Comparison of ENCODE assay signal across 11 cellular contexts in the genomic region with DNA sequence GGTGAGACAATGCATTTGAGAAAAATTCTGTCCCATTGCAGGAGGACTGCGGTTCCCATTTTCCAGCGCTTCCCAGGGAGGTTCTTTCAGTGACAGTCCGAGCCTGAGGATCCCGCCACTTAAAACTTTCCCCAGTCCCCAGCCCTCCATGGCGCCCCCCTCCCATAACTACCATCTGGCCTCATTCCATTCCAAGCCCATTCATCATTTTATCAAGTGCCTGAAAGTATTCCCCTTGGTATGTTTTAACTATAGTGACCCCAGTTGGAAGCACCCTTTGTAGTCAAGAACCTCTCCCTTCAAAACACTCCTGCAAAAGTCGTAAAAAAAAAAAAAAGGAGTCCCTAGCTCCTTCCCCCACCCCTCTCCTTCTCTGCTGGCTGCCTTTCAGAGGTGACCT. TPM values are rescaled to one million over a fixed set of nuclear protein-coding genes. Genes with fewer than 3 reads are reported as not detected.
DNase-seq lines count a peak whose midpoint lies in the region; ATAC-seq, FAIRE-seq and TF ChIP-seq lines count a peak whose summit lies in the region.
"Had no signal": no experiment of that assay in that cellular context is flagged by ENCODE, and none has a peak within 500 bp of the region (broad histone marks: within the 10 kb centered on the region; RNA-seq: fewer than 3 reads in every experiment).

No MANE protein-coding gene starts in this region.

- H3K9me3 Mint-ChIP-seq in CD8-positive, alpha-beta T cell, result no peaks in the 10 kb centered on the region
- peaks cover 3% of the 10 kb centered on the region for H3K9me3 Mint-ChIP-seq in neural crest cell

- H2BK120ac ChIP-seq in H1 (replicated peaks; ENCODE audit: low read depth, low read length), result no peak overlapping the region

- H3K23me2 ChIP-seq in H1 (ENCODE audit: low read depth, low read length), result peaks cover 6% of the 10 kb centered on the region; the same call in 1 of the 2 replicates

- H3K14ac ChIP-seq in H1 (ENCODE audit: insufficient read length), result no peak overlapping the region

- no peak overlapping the region for H3K4ac ChIP-seq in H1 (replicated peaks; ENCODE audit: insufficient read length, low read depth, low read length)

- H3K4me1 Mint-ChIP-seq in CD8-positive, alpha-beta T cell (ENCODE audit: low read depth), result peaks cover 5% of the 10 kb centered on the region
- peaks cover 30% of the 10 kb centered on the region for H3K4me1 Mint-ChIP-seq in neural crest cell

- H3K79me1 ChIP-seq in H1 (ENCODE audit: low read depth, low read length), result peaks cover 8% of the 10 kb centered on the region; the same call in 1 of the 2 replicates

- 0 out of 2 replicates have a peak overlapping the region, but pooled peaks have one; percentile 92 for H3K18ac ChIP-seq in H1 (ENCODE audit: extremely low read depth, low read length)

- no peaks in the 10 kb centered on the region for H3K27me3 ChIP-seq in CD8-positive, alpha-beta T cell (ENCODE audit: insufficient read depth, low read length)
- H3K27me3 ChIP-seq in HUES6 (ENCODE audit: control insufficient read depth, insufficient read depth, low read length) (no peaks in the 10 kb centered on the region), H1 (replicated peaks in 1 of 4; ENCODE audit: control insufficient read depth in 3 of 4, extremely low read depth in 1 of 4, insufficient read depth in 3 of 4, low read length in 3 of 4) (no peaks in the 10 kb centered on the region; a peak in 1 of 7 replicates)

- H3K9me3 ChIP-seq in CD8-positive, alpha-beta T cell (ENCODE audit: low read length), result no peaks in the 10 kb centered on the region
- H3K9me3 ChIP-seq in HUES6 (ENCODE audit: control insufficient read depth, insufficient read depth, low read depth, low read length), result peaks cover 7% of the 10 kb centered on the region
- peaks cover under 1 to 4% of the 10 kb centered on the region in 2 experiments; a peak in 2 of 4 replicates for H3K9me3 ChIP-seq in H1 (ENCODE audit: insufficient read depth in 2 of 2, low read depth in 1 of 2, low read length in 1 of 2)

- H2BK12ac ChIP-seq in H1 (ENCODE audit: low read depth, low read length), result no peak overlapping the region

- H4K5ac ChIP-seq in H1 (ENCODE audit: insufficient read length, low read depth, low read length), result no peak overlapping the region

- no peak for TF ChIP-seq CTCF in CD8-positive, alpha-beta T cell (IDR thresholded peaks at IDR 0.05)
- TF ChIP-seq CTCF in H1 (IDR thresholded peaks at IDR 0.05; ENCODE audit: control extremely low read depth in 1 of 3, insufficient read depth in 1 of 3, low read depth in 1 of 3, low read length in 3 of 3), result no peak
- TF ChIP-seq CTCF in neural crest cell (conservative IDR thresholded peaks at IDR 0.05), result no peak

- CTCF ChIA-PET in CD8-positive, alpha-beta T cell (lab: Charles Lee), result no interaction called here
- CTCF ChIA-PET in H1 (lab: Charles Lee; ENCODE audit: partially characterized antibody), result interaction anchor here (0.6 to 2.3 kb wide), 8 partner anchors 18 to 776 kb away, joined by 3 to 5 read pairs (median 3); no protein-coding TSS in a partner anchor

- no peak overlapping the region for H2AFZ ChIP-seq in H1 (ENCODE audit: low read length)

- peak overlapping the region; percentile 90 to 91 for H3K4me2 ChIP-seq in H1 (ENCODE audit: insufficient read depth in 1 of 2, low read depth in 2 of 2, low read length in 2 of 2)

- no peak overlapping the region for H4K8ac ChIP-seq in H1 (ENCODE audit: extremely low read depth, insufficient read depth, low read length)

- H4K20me1 ChIP-seq in H1 (replicated peaks in 1 of 2; ENCODE audit: control insufficient read depth in 1 of 2, insufficient read depth in 2 of 2, low read length in 2 of 2), result peaks cover 14 to 19% of the 10 kb centered on the region in 2 experiments

- no peak for FAIRE-seq in H1 (lab: Jason Lieb, UNC)
- FAIRE-seq: colon had no signal

- no peak for ATAC-seq in CD8-positive, alpha-beta T cell
- ATAC-seq: stimulated activated naive CD8-positive, alpha-beta T cell treated with anti-CD3 and anti-CD28 coated beads, Interleukin-15, Interleukin-2, amounts not matched to agents 100 U/mL and 50 U/mL, for 24 hours had no signal

- H2BK20ac ChIP-seq in H1 (ENCODE audit: low read length), result no peak overlapping the region

- no peak overlapping the region for H3K56ac ChIP-seq in H1 (replicated peaks; ENCODE audit: insufficient read length, low read depth, low read length)

- H3K36me3 ChIP-seq in CD8-positive, alpha-beta T cell (ENCODE audit: insufficient read depth, low read length), result no peaks in the 10 kb centered on the region
- peaks cover 49% of the 10 kb centered on the region for H3K36me3 ChIP-seq in HUES6 (ENCODE audit: control insufficient read depth, insufficient read depth, low read length)
- peaks cover 16 to 48% (median 33%) of the 10 kb centered on the region in 4 experiments for H3K36me3 ChIP-seq in H1 (ENCODE audit: control insufficient read depth in 2 of 4, insufficient read depth in 4 of 4, low read length in 3 of 4)

- H3K36me3 Mint-ChIP-seq in CD8-positive, alpha-beta T cell, result no peaks in the 10 kb centered on the region
- peaks cover 7% of the 10 kb centered on the region for H3K36me3 Mint-ChIP-seq in neural crest cell (ENCODE audit: low read depth)

- TF ChIP-seq EP300 in H1 (IDR thresholded peaks at IDR 0.05; ENCODE audit: borderline replicate concordance in 1 of 2, low read depth in 2 of 2, low read length in 2 of 2), result no peak

- peak overlapping the region; percentile 89; the same call in 1 of the 2 replicates for H2BK5ac ChIP-seq in H1 (ENCODE audit: low read depth, low read length)

- peaks cover 14% of the 10 kb centered on the region for H3K4me1 ChIP-seq in CD8-positive, alpha-beta T cell (ENCODE audit: insufficient read depth, low read length)
- H3K4me1 ChIP-seq in HUES6 (ENCODE audit: control insufficient read depth, insufficient read depth, low read length) (peaks cover 54% of the 10 kb centered on the region), H1 (replicated peaks in 1 of 4; ENCODE audit: control insufficient read depth in 3 of 4, insufficient read depth in 4 of 4, low read length in 3 of 4) (peaks cover 10 to 31% (median 12%) of the 10 kb centered on the region in 4 experiments)

- POLR2A ChIA-PET in CD8-positive, alpha-beta T cell (lab: Charles Lee), result no interaction called here
- POLR2A ChIA-PET in H1 (lab: Charles Lee; ENCODE audit: partially characterized antibody), result interaction anchor here (0.6 to 11.0 kb wide), 39 partner anchors 9 to 261 kb away, joined by 3 to 165 read pairs (median 4); a partner anchor contains a TSS

- H3K4me3 ChIP-seq in CD8-positive, alpha-beta T cell (ENCODE audit: low read depth, low read length), result no peak overlapping the region
- peak overlapping the region; percentile 94 for H3K4me3 ChIP-seq in HUES6 (ENCODE audit: low read depth, low read length)
- H3K4me3 ChIP-seq in H1 (ENCODE audit: extremely low read depth in 1 of 4, insufficient read depth in 2 of 4, low read depth in 3 of 4, low read length in 4 of 4), result peak overlapping the region; percentile 79 to 97 (median 88)

- peaks cover 26% of the 10 kb centered on the region for H3K27me3 Mint-ChIP-seq in CD8-positive, alpha-beta T cell (ENCODE audit: low read depth)
- peaks cover 35% of the 10 kb centered on the region for H3K27me3 Mint-ChIP-seq in neural crest cell (ENCODE audit: low read depth)

- no peak overlapping the region for H3K27ac ChIP-seq in CD8-positive, alpha-beta T cell (ENCODE audit: low read depth, low read length)
- H3K27ac ChIP-seq in HUES6 (ENCODE audit: low read depth, low read length) (peak overlapping the region; percentile 93; the same call in 1 of the 2 replicates), H1 (ENCODE audit: low read depth, low read length) (no peak overlapping the region)

- no peak overlapping the region for H4K91ac ChIP-seq in H1 (replicated peaks; ENCODE audit: insufficient read length, low read length)

- H3K79me2 ChIP-seq in H1 (ENCODE audit: control insufficient read depth in 1 of 2, insufficient read depth in 2 of 2, low read length in 2 of 2), result peaks cover 8 to 32% of the 10 kb centered on the region in 2 experiments

- H3K9ac ChIP-seq in HUES6 (ENCODE audit: low read length) (peak overlapping the region; percentile 98), H1 (replicated peaks in 1 of 4; ENCODE audit: extremely low read depth in 1 of 4, low read depth in 3 of 4, low read length in 3 of 4) (peak overlapping the region in 3 of 4 experiments; percentile 39 to 84 (median 77); a peak in 3 of 7 replicates)

- DNase-seq in CD8-positive, alpha-beta T cell, result no peak
- DNase-seq in H1 (ENCODE audit: low read depth in 1 of 2, low spot score in 2 of 2) (no peak), neural crest cell (ENCODE audit: low read depth, low spot score) (no peak), NCI-H1694 treated with DMSO at 0.1 percent for 48 hours (lab: John Stamatoyannopoulos, UW) (no peak), iPS-NIHi7 (ENCODE audit: extremely low spot score) (no peak)
- DNase-seq in effector CD4-positive, alpha-beta T cell, result no peak
- DNase-seq: DMS153; stimulated activated naive CD8-positive, alpha-beta T cell treated with anti-CD3 and anti-CD28 coated beads, Interleukin-15, Interleukin-2, amounts not matched to agents 100 U/mL and 50 U/mL, for 24 hours had no signal

- WGBS in H1 (ENCODE audit: extremely low coverage in 1 of 2, insufficient coverage in 1 of 2, insufficient read length in 1 of 2, insufficient replicate concordance in 2 of 2, low coverage in 1 of 2, low lambda C conversion rate in 2 of 2, missing lambda C conversion rate in 1 of 2), 2 experiments, result 14% methylated on average over 6 of the region's 6 CpGs; no CpG with 5 or more reads in 1 of the 2 experiments

- intact Hi-C loops in CD8-positive, alpha-beta T cell (cut with DNase I, micrococcal nuclease), result loop anchor here (2.0 to 10.0 kb wide), 6 partner anchors 151 to 1201 kb away; a partner anchor contains a TSS

- H2AK5ac ChIP-seq in H1 (ENCODE audit: low read depth, low read length), result no peak overlapping the region

- TF ChIP-seq RAD21 in H1 (IDR thresholded peaks at IDR 0.05 in 1 of 2, conservative IDR thresholded peaks at IDR 0.05 in 1 of 2; ENCODE audit: low read depth in 2 of 2, low read length in 2 of 2), result no peak

- peak overlapping the region; percentile 72 for H3K4me3 Mint-ChIP-seq in CD8-positive, alpha-beta T cell
- peak overlapping the region; percentile 86 for H3K4me3 Mint-ChIP-seq in neural crest cell

- H3K23ac ChIP-seq in H1 (ENCODE audit: insufficient read length), result no peak overlapping the region

- TF ChIP-seq POLR2A in H1 (IDR thresholded peaks at IDR 0.05; ENCODE audit: control extremely low read depth in 1 of 2, low read depth in 2 of 2, low read length in 2 of 2), result no peak

- H3K27ac Mint-ChIP-seq in CD8-positive, alpha-beta T cell, result no peak overlapping the region
- H3K27ac Mint-ChIP-seq in neural crest cell (ENCODE audit: unreplicated experiment), result no peak overlapping the region

- no peak overlapping the region for H2BK15ac ChIP-seq in H1 (ENCODE audit: low read length)

RNA-seq across cellular contexts. Expression of a gene that starts 1.2 kb away (rescaled TPM):
- under 1 TPM in 1 of 2 experiments, not detected in 1; 0.64 TPM for total RNA-seq in CD8-positive, alpha-beta T cell
- 71.4 and 75.5 TPM in 2 replicates for total RNA-seq in H1 (2021; fragmentation: NEBNext Ultra II Directional; extraction: Animal tissue kit (Norgen Biotek cat#: 25700))
- polyA plus RNA-seq in H1 (2011; rRNA removed), result 43.4 and 49.8 TPM in 2 replicates
- 56.0 TPM for polyA plus RNA-seq in H1 (2011; cell fraction: cytosol; rRNA removed)
- polyA plus RNA-seq in H1 (2011; cell fraction: nucleus; rRNA removed), result 36.6 TPM
- polyA plus RNA-seq in H1 (2012, experiment 1 of 2), result 38.7 to 54.6 TPM (median 48.5 TPM) in 4 replicates
- polyA plus RNA-seq in H1 (2012, experiment 2 of 2), result 63.2 TPM
- 69.8 TPM for polyA plus RNA-seq in H1 (2013, experiment 1 of 2)
- polyA plus RNA-seq in H1 (2013, experiment 2 of 2), result 72.4 TPM
- polyA minus RNA-seq in H1 (2011; rRNA and poly(A)+ RNA removed), result 63.6 and 88.9 TPM in 2 replicates
- 42.1 TPM for polyA minus RNA-seq in H1 (2011; cell fraction: cytosol; rRNA and poly(A)+ RNA removed)
- 63.3 TPM for polyA minus RNA-seq in H1 (2011; cell fraction: nucleus; rRNA and poly(A)+ RNA removed)
- 10.2 and 11.3 TPM in 2 replicates for total RNA-seq in neural crest cell
- total RNA-seq: glomerular endothelial cell had no signal
